Comparison of ENCODE assay signal across 11 cellular contexts in the genomic region with DNA sequence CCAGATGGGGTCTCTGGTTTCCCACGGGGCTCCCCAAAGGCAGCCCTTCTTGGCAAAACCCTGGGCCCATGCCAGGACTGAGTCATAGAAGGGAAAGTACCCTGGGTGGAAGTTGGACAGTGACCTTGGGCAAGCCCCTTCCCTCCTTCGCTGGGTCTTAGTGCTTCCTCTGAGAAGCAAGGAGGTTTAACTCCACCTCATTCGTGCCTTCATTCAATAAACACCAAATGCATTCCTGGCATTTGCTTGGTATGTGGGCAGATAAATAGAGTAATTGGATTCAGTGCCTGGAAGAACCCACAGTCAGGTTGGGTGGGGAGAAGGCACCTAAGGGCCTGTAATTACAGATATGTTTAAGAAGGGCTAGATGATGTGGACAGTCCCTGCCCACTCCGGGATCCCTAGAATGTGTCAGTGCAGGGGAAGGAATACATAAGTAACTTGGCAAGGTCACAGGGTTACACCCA. TPM values are rescaled to one million over a fixed set of nuclear protein-coding genes. Genes with fewer than 3 reads are reported as not detected.
DNase-seq lines count a peak whose midpoint lies in the region; ATAC-seq, FAIRE-seq and TF ChIP-seq lines count a peak whose summit lies in the region.
"Had no signal": no experiment of that assay in that cellular context is flagged by ENCODE, and none has a peak within 500 bp of the region (broad histone marks: within the 10 kb centered on the region; RNA-seq: fewer than 3 reads in every experiment).

No MANE protein-coding gene starts in this region.

- DNase-seq in ACHN: peak; percentile 22
- peak; percentile 36 for DNase-seq in HS-27A (ENCODE audit: low read depth)
- DNase-seq in GM12878 (ENCODE audit: low read depth, low spot score): peak; percentile 27
- DNase-seq in mesenchymal stem cell: peak; percentile 70
- no peak for DNase-seq in activated CD4-positive, CD25-positive, alpha-beta regulatory T cell (lab: John Stamatoyannopoulos, UW)
- no peak for DNase-seq in GM13977 (ENCODE audit: low spot score)
- DNase-seq in lower leg skin (ENCODE audit: low spot score in 2 of 2): no peak
- DNase-seq in Right ventricle myocardium inferior (ENCODE audit: missing footprints): no peak
- DNase-seq: activated CD8-positive, alpha-beta memory T cell treated with anti-CD3 and anti-CD28 coated beads, Interleukin-2, amount 50 U/mL, for 48 hours; CD4-positive, CD25-positive, alpha-beta regulatory T cell; NCI-H187 had no signal

- H3K9me3 ChIP-seq in GM12878 (replicated peaks; ENCODE audit: control insufficient read depth, insufficient read depth, low read length): peaks cover 10% of the 10 kb centered on the region; the same call in 2 of the 3 replicates
- peaks cover 19% of the 10 kb centered on the region for H3K9me3 ChIP-seq in mesenchymal stem cell (ENCODE audit: control insufficient read depth, low read length)

- H3K36me3 ChIP-seq in GM12878 (ENCODE audit: control insufficient read depth in 2 of 2, insufficient read depth in 2 of 2, low read length in 1 of 2) (no peaks in the 10 kb centered on the region), mesenchymal stem cell (ENCODE audit: control insufficient read depth in 1 of 2, insufficient read depth in 2 of 2, low read depth in 1 of 2, low read length in 2 of 2) (no peaks in the 10 kb centered on the region)

- no peak overlapping the region for H3K18ac ChIP-seq in mesenchymal stem cell (ENCODE audit: low read depth in 1 of 2, low read length in 2 of 2)

- H3K4me3 ChIP-seq in GM12878 (no peak overlapping the region), mesenchymal stem cell (ENCODE audit: insufficient read depth in 1 of 2, low read depth in 1 of 2, low read length in 2 of 2) (no peak overlapping the region), lower leg skin (ENCODE audit: low read depth, poor library complexity, severe bottlenecking) (no peak overlapping the region)

- H4K8ac ChIP-seq in mesenchymal stem cell (ENCODE audit: low read length): no peak overlapping the region

- no peak overlapping the region for H2BK5ac ChIP-seq in mesenchymal stem cell (ENCODE audit: low read depth, low read length, poor library complexity, severe bottlenecking)

- H3K4me2 ChIP-seq in GM12878 (ENCODE audit: control insufficient read depth, insufficient read depth) (no peak overlapping the region), mesenchymal stem cell (ENCODE audit: low read length, poor library complexity, severe bottlenecking) (no peak overlapping the region)

- H3K9ac ChIP-seq in GM12878 (ENCODE audit: control insufficient read depth, insufficient read depth, low read length): no peak overlapping the region
- H3K9ac ChIP-seq in mesenchymal stem cell (ENCODE audit: low read length): no peak overlapping the region

- TF ChIP-seq POLR2A in GM12878 (IDR thresholded peaks at IDR 0.05; ENCODE audit: low read depth, low read length): no peak
- no peak for TF ChIP-seq POLR2A in lower leg skin (IDR thresholded peaks at IDR 0.05)

- ATAC-seq in GM12878 (peak; percentile 90), Right ventricle myocardium inferior (no peak)

- no peak overlapping the region for H2BK12ac ChIP-seq in mesenchymal stem cell (ENCODE audit: low read length in 2 of 2)

- peak overlapping the region; percentile 49 for H2AK5ac ChIP-seq in mesenchymal stem cell (ENCODE audit: low read length, severe bottlenecking)

- intact Hi-C loops in GM12878 (cut with micrococcal nuclease; ENCODE audit: unreplicated experiment) (no loop called here), lower leg skin (cut with DNase I; ENCODE audit: low total_unique reads) (no loop called here), Right ventricle myocardium inferior (cut with DNase I) (no loop called here)

- H3K27ac ChIP-seq in GM12878 (ENCODE audit: control insufficient read depth, insufficient read depth): no peak overlapping the region
- H3K27ac ChIP-seq in mesenchymal stem cell (ENCODE audit: low read length, poor library complexity, severe bottlenecking): peak overlapping the region; percentile 59

- H3K14ac ChIP-seq in mesenchymal stem cell (ENCODE audit: low read length in 2 of 2): no peak overlapping the region

- TF ChIP-seq EP300 in GM12878 (IDR thresholded peaks at IDR 0.05; ENCODE audit: borderline replicate concordance in 1 of 2, control insufficient read depth in 1 of 2, low read depth in 2 of 2, low read length in 2 of 2): no peak

- H3K4me1 ChIP-seq in GM12878 (ENCODE audit: control insufficient read depth, insufficient read depth, low read length): peaks cover 4% of the 10 kb centered on the region; the same call in 1 of the 2 replicates
- H3K4me1 ChIP-seq in mesenchymal stem cell (ENCODE audit: control insufficient read depth, insufficient read depth, low read depth, low read length): peaks cover 24% of the 10 kb centered on the region

- SMC1A ChIA-PET in GM12878 (lab: Charles Lee; ENCODE audit: uncharacterized antibody, unreplicated experiment): interaction anchor here (1.1 kb wide), 2 partner anchors 45 to 79 kb away, joined by 3 read pairs; no protein-coding TSS in a partner anchor

- H3K79me2 ChIP-seq in GM12878 (ENCODE audit: control insufficient read depth, insufficient read depth, low read length): no peaks in the 10 kb centered on the region

- H2AFZ ChIP-seq in GM12878 (ENCODE audit: control insufficient read depth, low read depth, low read length) (no peak overlapping the region), mesenchymal stem cell (ENCODE audit: low read depth, low read length) (no peak overlapping the region)

- CTCF ChIA-PET in GM12878 (lab: Yijun Ruan, JAX): no interaction called here

- H4K20me1 ChIP-seq in GM12878 (ENCODE audit: control insufficient read depth, insufficient read depth): no peaks in the 10 kb centered on the region

- TF ChIP-seq CTCF in GM12878 (IDR thresholded peaks at IDR 0.05 in 2 of 3, conservative IDR thresholded peaks at IDR 0.05 in 1 of 3; ENCODE audit: control insufficient read depth in 2 of 3, extremely low read depth in 1 of 3, insufficient read depth in 1 of 3, low read depth in 3 of 3, low read length in 3 of 3) (no peak), GM13977 (IDR thresholded peaks at IDR 0.05; ENCODE audit: extremely low read depth, insufficient read depth, missing control alignments) (no peak), lower leg skin (IDR thresholded peaks at IDR 0.05) (no peak)

- BruUV-seq in GM12878 (replicated peaks; lab: Mats Ljungman, UMichigan): no TSS peak

- POLR2A ChIA-PET in GM12878 (lab: Charles Lee): no interaction called here

- no peak for TF ChIP-seq RAD21 in GM12878 (IDR thresholded peaks at IDR 0.05; ENCODE audit: insufficient read depth, low read depth, low read length)

- 4% methylated on average over 4 of the region's 4 CpGs for WGBS in GM12878 (ENCODE audit: insufficient coverage, insufficient replicate concordance, low lambda C conversion rate, missing lambda C conversion rate)
- 83% methylated on average over 2 of the region's 4 CpGs for WGBS in mesenchymal stem cell
- WGBS in lower leg skin, 2 donors: 27 to 45% methylated on average over 4 of the region's 4 CpGs

- in situ Hi-C loops in ACHN (cut with HindIII; ENCODE audit: low pct_ligation_motif_present, low pct_unique_long_range_greater_than_20kb, low sequenced_read_pairs) (no loop called here), GM12878 (cut with MboI) (no loop called here), GM13977 (cut with MboI; ENCODE audit: low pct_unique_long_range_greater_than_20kb, low sequenced_read_pairs, unreplicated experiment) (no loop called here)

- H3K23ac ChIP-seq in mesenchymal stem cell (ENCODE audit: low read length in 2 of 2): no peak overlapping the region

- H2BK15ac ChIP-seq in mesenchymal stem cell (ENCODE audit: low read depth, poor library complexity, severe bottlenecking): no peak overlapping the region

- H2BK120ac ChIP-seq in mesenchymal stem cell (ENCODE audit: low read depth, low read length): no peak overlapping the region

- no peak overlapping the region for H3K4ac ChIP-seq in mesenchymal stem cell (ENCODE audit: low read depth in 1 of 2, low read length in 2 of 2)

- no peaks in the 10 kb centered on the region for H3K27me3 ChIP-seq in GM12878 (replicated peaks in 1 of 2; ENCODE audit: control insufficient read depth in 2 of 2, insufficient read depth in 2 of 2, low read length in 1 of 2)
- no peaks in the 10 kb centered on the region for H3K27me3 ChIP-seq in mesenchymal stem cell (ENCODE audit: control insufficient read depth in 1 of 2, insufficient read depth in 1 of 2, low read length in 2 of 2)

- H3K79me1 ChIP-seq in mesenchymal stem cell (replicated peaks; ENCODE audit: low read length, poor library complexity, severe bottlenecking): no peaks in the 10 kb centered on the region

- no peak for FAIRE-seq in GM12878 (lab: Jason Lieb, UNC)

- RAD21 ChIA-PET in GM12878 (lab: Charles Lee; ENCODE audit: unreplicated experiment): interaction anchor here (1.5 kb wide), 1 partner anchor 11 kb away, joined by 4 read pairs; no protein-coding TSS in a partner anchor

- no peak overlapping the region for H4K91ac ChIP-seq in mesenchymal stem cell (ENCODE audit: low read length)

TF ChIP-seq in GM12878, 131 proteins besides CTCF, POLR2A, EP300 and RAD21 (continues in another document):
- no peak for TF ChIP-seq MEF2B (IDR thresholded peaks at IDR 0.05; ENCODE audit: partially characterized antibody, poor library complexity, severe bottlenecking)
- peak; percentile 49; the same call in 1 of the 2 replicates for TF ChIP-seq FOXM1 (IDR thresholded peaks at IDR 0.05; ENCODE audit: low read depth, low read length)
- TF ChIP-seq BCL11A (IDR thresholded peaks at IDR 0.05; ENCODE audit: low read depth, low read length): no peak
- TF ChIP-seq ZSCAN29 (IDR thresholded peaks at IDR 0.05): no peak

RNA-seq across cellular contexts. Expression of gene CITED4, which starts 36.3 kb away (rescaled TPM):
- not detected in 2 replicates for total RNA-seq in GM12878 (2013; cell fraction: nucleolus; rRNA removed)
- total RNA-seq in GM12878 (2014; rRNA removed) (0.11 and 0.28 TPM in 2 replicates), GM12878 (2014; rRNA removed; fragmentation: Illumina TruSeq; extraction: Trizol) (0.13 TPM in 1 of 2 replicates, not detected in the other), GM12878 (2021) (0.56 and 0.64 TPM in 2 replicates), lower leg skin (100 to 1,000 TPM; 135 to 172 (median 150) TPM), Right ventricle myocardium inferior (40.6 TPM)
- polyA plus RNA-seq in GM12878 (2011; ENCODE audit: low read depth): not detected
- polyA plus RNA-seq in GM12878 (2011; rRNA removed) (not detected in 2 replicates), GM12878 (2014; fragmentation: Illumina TruSeq; extraction: Trizol) (not detected in 2 replicates), GM12878 (2014; fragmentation: Nextera tagmentation; extraction: Ambion mirVana) (not detected), GM12878 (2014; rRNA removed) (0.24 and 0.52 TPM in 2 replicates), GM12878 (2016; fragmentation: Nextera tagmentation; extraction: Ambion mirVana) (not detected)
- not detected in 2 replicates for polyA plus RNA-seq in GM12878 (2011; cell fraction: cytosol; rRNA removed)
- polyA plus RNA-seq in GM12878 (2011; cell fraction: nucleus; rRNA removed): 0.09 TPM in 1 of 2 replicates, not detected in the other
- 0.11 and 0.12 TPM in 2 replicates for polyA plus RNA-seq in GM12878 (2012)
- not detected in 2 replicates for polyA minus RNA-seq in GM12878 (2011; rRNA and poly(A)+ RNA removed)
- 1.5 TPM in 1 of 2 replicates, not detected in the other for polyA minus RNA-seq in GM12878 (2011; cell fraction: cytosol; rRNA and poly(A)+ RNA removed)
- 0.24 TPM in 1 of 2 replicates, not detected in the other for polyA minus RNA-seq in GM12878 (2011; cell fraction: nucleus; rRNA and poly(A)+ RNA removed)
- polyA plus RNA-seq in mesenchymal stem cell (2013, experiment 1 of 2): 8.6 TPM
- polyA plus RNA-seq in mesenchymal stem cell (2013, experiment 2 of 2): 9.3 TPM

Comparison
In these comparisons a context has a peak if more than half of its experiments do, and no peak if none do; other contexts are left out.
1. DNase-seq: peak in ACHN (single experiment), HS-27A (single experiment), GM12878 (single experiment) and mesenchymal stem cell (single experiment); none in activated CD4-positive, CD25-positive, alpha-beta regulatory T cell (0 of 4), GM13977 (single experiment), lower leg skin (0 of 2) and Right ventricle myocardium inferior (single experiment).
2. RNA of gene CITED4, which starts 36.3 kb away (total RNA-seq): 135 to 172 TPM in lower leg skin and 40.6 TPM in Right ventricle myocardium inferior (single experiment); 0.11 to 0.64 TPM in GM12878; every median in the first group is over 10 times any median in the second.